In genomic region chr2:232326274-232326895, GRCh38 we compare ENCODE assay signal across 11 cellular contexts. TPM values are rescaled to one million over a fixed set of nuclear protein-coding genes. Genes with fewer than 3 reads are reported as not detected.
DNase-seq lines count a peak whose midpoint lies in the region; ATAC-seq and TF ChIP-seq lines count a peak whose summit lies in the region.
"Not testable (repeated sequence)": the region's sequence is repeated elsewhere in the genome, so short reads cannot be mapped to it uniquely, and the experiment has no call there.
"Had no signal": no experiment of that assay in that cellular context is flagged by ENCODE, and none has a peak within 500 bp of the region (broad histone marks: within the 10 kb centered on the region; RNA-seq: fewer than 3 reads in every experiment).

No MANE protein-coding gene starts in this region.

- H3K9me3 ChIP-seq in CD4-positive, alpha-beta T cell (ENCODE audit: control insufficient read depth, low read length); sigmoid colon: not testable (repeated sequence)

- H3K4me3 ChIP-seq in sigmoid colon, result not testable (repeated sequence)

- CTCF ChIA-PET in CD4-positive, alpha-beta T cell (lab: Charles Lee), result interaction anchor here (0.9 to 1.6 kb wide), 4 partner anchors 11 to 401 kb away, joined by 3 to 5 read pairs (median 4); no protein-coding TSS in a partner anchor
- CTCF ChIA-PET in activated CD4-positive, alpha-beta T cell treated with anti-CD3 and anti-CD28 coated beads for 36 hours (lab: Charles Lee), result interaction anchor here (0.6 to 3.7 kb wide), 20 partner anchors 11 to 526 kb away, joined by 3 to 22 read pairs (median 4); partner anchors contain the start of gene NPPC

- DNase-seq in CD4-positive, alpha-beta T cell, result peak in 1 of 10 experiments; percentile 29
- not testable (repeated sequence) for DNase-seq in HFFc6, glutamatergic neuron
- DNase-seq in activated CD4-positive, alpha-beta T cell treated with anti-CD3 and anti-CD28 coated beads for 36 hours, result peak; percentile 3
- DNase-seq in chondrocyte (ENCODE audit: low spot score), result peak; percentile 48
- peak; percentile 39 for DNase-seq in mesenteric fat pad (ENCODE audit: low spot score)
- DNase-seq in sigmoid colon, result peak; percentile 53

- H3K36me3 ChIP-seq in sigmoid colon, result not testable (repeated sequence)

- H3K4me1 Mint-ChIP-seq in CD4-positive, alpha-beta T cell (ENCODE audit: low read depth), result peaks cover 32% of the 10 kb centered on the region
- H3K4me1 Mint-ChIP-seq in HFFc6 (ENCODE audit: low read depth); chondrocyte (ENCODE audit: low read depth); glutamatergic neuron (ENCODE audit: low read depth, unreplicated experiment): not testable (repeated sequence)
- peaks cover 19% of the 10 kb centered on the region for H3K4me1 Mint-ChIP-seq in activated CD4-positive, alpha-beta T cell treated with anti-CD3 and anti-CD28 coated beads for 36 hours

- not testable (repeated sequence) for H3K27ac ChIP-seq in CD4-positive, alpha-beta T cell (ENCODE audit: low read depth, low read length); sigmoid colon

- not testable (repeated sequence) for H3K9me3 Mint-ChIP-seq in CD4-positive, alpha-beta T cell; HFFc6; activated CD4-positive, alpha-beta T cell treated with anti-CD3 and anti-CD28 coated beads for 36 hours (ENCODE audit: low read depth); chondrocyte (ENCODE audit: low read depth); glutamatergic neuron (ENCODE audit: unreplicated experiment)

- not testable (repeated sequence) for H3K27me3 ChIP-seq in CD4-positive, alpha-beta T cell (ENCODE audit: control insufficient read depth, insufficient read depth, low read length); sigmoid colon

- ATAC-seq in CD4-positive, alpha-beta T cell (ENCODE audit: poor library complexity); activated CD4-positive, alpha-beta T cell treated with anti-CD3 and anti-CD28 coated beads for 36 hours: not testable (repeated sequence)

- H3K4me1 ChIP-seq in sigmoid colon, result not testable (repeated sequence)

- TF ChIP-seq POLR2A in sigmoid colon (IDR thresholded peaks at IDR 0.05), result not testable (repeated sequence)

- H3K27me3 Mint-ChIP-seq in CD4-positive, alpha-beta T cell; HFFc6 (ENCODE audit: insufficient read depth); activated CD4-positive, alpha-beta T cell treated with anti-CD3 and anti-CD28 coated beads for 36 hours; chondrocyte (ENCODE audit: low read depth); glutamatergic neuron (ENCODE audit: unreplicated experiment): not testable (repeated sequence)

- H3K36me3 Mint-ChIP-seq in CD4-positive, alpha-beta T cell (ENCODE audit: low read depth); HFFc6 (ENCODE audit: low read depth); activated CD4-positive, alpha-beta T cell treated with anti-CD3 and anti-CD28 coated beads for 36 hours (ENCODE audit: low read depth); chondrocyte (ENCODE audit: low read depth); glutamatergic neuron (ENCODE audit: unreplicated experiment): not testable (repeated sequence)

- 65 to 67% methylated on average over 7 of the region's 8 CpGs for WGBS in sigmoid colon, 2 donors

- intact Hi-C loops in CD4-positive, alpha-beta T cell (cut with DNase I, micrococcal nuclease), result loop anchor here (5.0 to 10.0 kb wide), 6 partner anchors 52 to 542 kb away; partner anchors contain the start of genes COPS7B (in 1 of the 2) and PDE6D (in 1 of the 2)
- intact Hi-C loops in activated CD4-positive, alpha-beta T cell treated with anti-CD3 and anti-CD28 coated beads for 36 hours (cut with DNase I, micrococcal nuclease), result loop anchor here (2.0 to 10.0 kb wide), 4 partner anchors 34 to 420 kb away; no protein-coding TSS in a partner anchor
- intact Hi-C loops in sigmoid colon (cut with DNase I), result loop anchor here (2.0 to 10.0 kb wide), 2 partner anchors 182 to 402 kb away; no protein-coding TSS in a partner anchor

- TF ChIP-seq CTCF in CD4-positive, alpha-beta T cell (IDR thresholded peaks at IDR 0.05), result peak; percentile 47
- TF ChIP-seq CTCF in HFFc6 (IDR thresholded peaks at IDR 0.05), result peak; percentile 75
- TF ChIP-seq CTCF in chondrocyte (IDR thresholded peaks at IDR 0.05), result peak; percentile 71
- TF ChIP-seq CTCF in glutamatergic neuron (IDR thresholded peaks at IDR 0.05; ENCODE audit: partially characterized antibody, unreplicated experiment), result peak; percentile 68
- TF ChIP-seq CTCF in sigmoid colon (IDR thresholded peaks at IDR 0.05), result peak in 1 of 4 experiments; percentile 55

- POLR2A ChIA-PET in CD4-positive, alpha-beta T cell (lab: Charles Lee), result interaction anchor here (1.4 kb wide), 1 partner anchor 11 kb away, joined by 8 read pairs; no protein-coding TSS in a partner anchor
- POLR2A ChIA-PET in activated CD4-positive, alpha-beta T cell treated with anti-CD3 and anti-CD28 coated beads for 36 hours (lab: Charles Lee), result not testable (repeated sequence)

- not testable (repeated sequence) for H3K4me3 Mint-ChIP-seq in CD4-positive, alpha-beta T cell; HFFc6; activated CD4-positive, alpha-beta T cell treated with anti-CD3 and anti-CD28 coated beads for 36 hours; chondrocyte (ENCODE audit: unreplicated experiment); glutamatergic neuron (ENCODE audit: unreplicated experiment)

- TF ChIP-seq EP300 in sigmoid colon (IDR thresholded peaks at IDR 0.05), result not testable (repeated sequence)

- not testable (repeated sequence) for H3K27ac Mint-ChIP-seq in CD4-positive, alpha-beta T cell; HFFc6; activated CD4-positive, alpha-beta T cell treated with anti-CD3 and anti-CD28 coated beads for 36 hours; chondrocyte (ENCODE audit: unreplicated experiment); glutamatergic neuron (ENCODE audit: unreplicated experiment)

RNA-seq across cellular contexts. Expression of gene ALPP, which starts 52.2 kb away (rescaled TPM):
- not detected for total RNA-seq in CD4-positive, alpha-beta T cell
- not detected for total RNA-seq in HFFc6 (2021; fragmentation: NEBNext Ultra II Directional; extraction: Animal tissue kit (Norgen Biotek cat#: 25700))
- not detected for total RNA-seq in activated CD4-positive, alpha-beta T cell treated with anti-CD3 and anti-CD28 coated beads for 36 hours
- total RNA-seq in chondrocyte (not detected in 3 replicates), glutamatergic neuron (ENCODE audit: unreplicated experiment) (0.34 TPM), mesenteric fat pad (not detected), sigmoid colon (not detected)
- polyA plus RNA-seq in sigmoid colon, result under 1 TPM in 1 of 3 donors, not detected in 2; 0.03 TPM
- total RNA-seq: lower leg skin, SK-MEL-5, temporal lobe had no signal
- polyA plus RNA-seq: ovary had no signal
